ENCODE assay signal across 1 cellular context in the genomic region with DNA sequence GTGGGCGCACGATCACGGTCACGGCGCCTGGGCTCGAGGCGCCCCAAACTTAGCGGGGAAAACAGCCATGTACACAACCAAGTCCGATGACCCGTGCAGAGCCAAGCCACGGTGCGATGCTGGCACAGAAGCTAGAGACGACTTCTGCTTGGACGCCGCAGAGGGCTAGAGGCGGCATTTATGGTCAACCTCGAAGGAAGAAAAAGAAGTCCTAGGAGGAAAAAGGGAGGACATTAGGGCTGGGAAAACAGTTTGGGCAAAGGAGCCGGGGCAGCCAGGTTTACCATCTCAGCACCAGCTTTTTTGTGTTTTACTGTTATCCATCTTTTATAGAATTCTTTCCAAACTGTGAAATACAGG.
TF ChIP-seq lines count a peak whose summit lies in the region.

No MANE protein-coding gene starts in this region.

TF ChIP-seq in HepG2, 621 proteins besides CTCF, POLR2A, EP300 and RAD21 (continued from another document and continues in another):
- TF ChIP-seq ZNF557 (CRISPR knock-in tag; IDR thresholded peaks at IDR 0.05): no peak
- no peak for TF ChIP-seq GMEB1 (CRISPR knock-in tag; IDR thresholded peaks at IDR 0.05; ENCODE audit: borderline replicate concordance)
- TF ChIP-seq ZNF446 (CRISPR knock-in tag; IDR thresholded peaks at IDR 0.05): no peak
- TF ChIP-seq ZNF660 (CRISPR knock-in tag; IDR thresholded peaks at IDR 0.05; ENCODE audit: borderline replicate concordance, low read depth): no peak
- TF ChIP-seq SUZ12 (IDR thresholded peaks at IDR 0.05; ENCODE audit: low read depth, low read length): no peak
- TF ChIP-seq, protein P1, sequence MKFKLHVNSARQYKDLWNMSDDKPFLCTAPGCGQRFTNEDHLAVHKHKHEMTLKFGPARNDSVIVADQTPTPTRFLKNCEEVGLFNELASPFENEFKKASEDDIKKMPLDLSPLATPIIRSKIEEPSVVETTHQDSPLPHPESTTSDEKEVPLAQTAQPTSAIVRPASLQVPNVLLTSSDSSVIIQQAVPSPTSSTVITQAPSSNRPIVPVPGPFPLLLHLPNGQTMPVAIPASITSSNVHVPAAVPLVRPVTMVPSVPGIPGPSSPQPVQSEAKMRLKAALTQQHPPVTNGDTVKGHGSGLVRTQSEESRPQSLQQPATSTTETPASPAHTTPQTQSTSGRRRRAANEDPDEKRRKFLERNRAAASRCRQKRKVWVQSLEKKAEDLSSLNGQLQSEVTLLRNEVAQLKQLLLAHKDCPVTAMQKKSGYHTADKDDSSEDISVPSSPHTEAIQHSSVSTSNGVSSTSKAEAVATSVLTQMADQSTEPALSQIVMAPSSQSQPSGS (CRISPR knock-in tag; IDR thresholded peaks at IDR 0.05): 0 out of 2 replicates have a peak, but pooled peaks have one; percentile 8
- no peak for TF ChIP-seq BATF2 (CRISPR knock-in tag; IDR thresholded peaks at IDR 0.05)
- TF ChIP-seq IRF2 (CRISPR knock-in tag; IDR thresholded peaks at IDR 0.05): no peak
- TF ChIP-seq TCF12 (IDR thresholded peaks at IDR 0.05): no peak
- TF ChIP-seq TCF12 (CRISPR knock-in tag; IDR thresholded peaks at IDR 0.05): no peak
- no peak; the same call in 1 of the 2 replicates for TF ChIP-seq ZSCAN9 (CRISPR knock-in tag; IDR thresholded peaks at IDR 0.05; ENCODE audit: borderline replicate concordance)
- TF ChIP-seq ZNF160 (CRISPR knock-in tag; IDR thresholded peaks at IDR 0.05): no peak
- no peak for TF ChIP-seq ZNF143 (CRISPR knock-in tag; IDR thresholded peaks at IDR 0.05)
- TF ChIP-seq ZNF260 (CRISPR knock-in tag; IDR thresholded peaks at IDR 0.05; ENCODE audit: borderline replicate concordance, low read depth): 0 out of 2 replicates have a peak, but pooled peaks have one; percentile 62
- TF ChIP-seq THYN1 (CRISPR knock-in tag; IDR thresholded peaks at IDR 0.05; ENCODE audit: borderline replicate concordance, low read depth): no peak
- no peak; the same call in 1 of the 2 replicates for TF ChIP-seq ZSCAN5A (CRISPR knock-in tag; IDR thresholded peaks at IDR 0.05; ENCODE audit: borderline replicate concordance)
- no peak for TF ChIP-seq NPAS2 (CRISPR knock-in tag; IDR thresholded peaks at IDR 0.05; ENCODE audit: borderline replicate concordance)
- TF ChIP-seq ZNF44 (CRISPR knock-in tag; IDR thresholded peaks at IDR 0.05): 0 out of 2 replicates have a peak, but pooled peaks have one; percentile 23
- 0 out of 2 replicates have a peak, but pooled peaks have one; percentile 26 for TF ChIP-seq MTF2 (CRISPR knock-in tag; IDR thresholded peaks at IDR 0.05; ENCODE audit: borderline replicate concordance)
- TF ChIP-seq CEBPB (IDR thresholded peaks at IDR 0.05; ENCODE audit: borderline replicate concordance, low read depth, low read length): no peak
- no peak for TF ChIP-seq ZNF619 (CRISPR knock-in tag; IDR thresholded peaks at IDR 0.05)
- no peak for TF ChIP-seq KLF6 (CRISPR knock-in tag; IDR thresholded peaks at IDR 0.05)
- TF ChIP-seq, protein P2, sequence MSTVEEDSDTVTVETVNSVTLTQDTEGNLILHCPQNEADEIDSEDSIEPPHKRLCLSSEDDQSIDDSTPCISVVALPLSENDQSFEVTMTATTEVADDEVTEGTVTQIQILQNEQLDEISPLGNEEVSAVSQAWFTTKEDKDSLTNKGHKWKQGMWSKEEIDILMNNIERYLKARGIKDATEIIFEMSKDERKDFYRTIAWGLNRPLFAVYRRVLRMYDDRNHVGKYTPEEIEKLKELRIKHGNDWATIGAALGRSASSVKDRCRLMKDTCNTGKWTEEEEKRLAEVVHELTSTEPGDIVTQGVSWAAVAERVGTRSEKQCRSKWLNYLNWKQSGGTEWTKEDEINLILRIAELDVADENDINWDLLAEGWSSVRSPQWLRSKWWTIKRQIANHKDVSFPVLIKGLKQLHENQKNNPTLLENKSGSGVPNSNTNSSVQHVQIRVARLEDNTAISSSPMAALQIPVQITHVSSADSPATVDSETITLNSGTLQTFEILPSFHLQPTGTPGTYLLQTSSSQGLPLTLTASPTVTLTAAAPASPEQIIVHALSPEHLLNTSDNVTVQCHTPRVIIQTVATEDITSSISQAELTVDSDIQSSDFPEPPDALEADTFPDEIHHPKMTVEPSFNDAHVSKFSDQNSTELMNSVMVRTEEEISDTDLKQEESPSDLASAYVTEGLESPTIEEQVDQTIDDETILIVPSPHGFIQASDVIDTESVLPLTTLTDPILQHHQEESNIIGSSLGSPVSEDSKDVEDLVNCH (CRISPR knock-in tag; IDR thresholded peaks at IDR 0.05): no peak
- no peak for TF ChIP-seq ZEB1 (IDR thresholded peaks at IDR 0.05; ENCODE audit: insufficient replicate concordance, low read depth)
- TF ChIP-seq HOXA3 (CRISPR knock-in tag; IDR thresholded peaks at IDR 0.05): no peak
- no peak for TF ChIP-seq PREB (CRISPR knock-in tag; IDR thresholded peaks at IDR 0.05)
- no peak for TF ChIP-seq CREB1 (IDR thresholded peaks at IDR 0.05)
- TF ChIP-seq CREB1 (CRISPR knock-in tag; IDR thresholded peaks at IDR 0.05): no peak
- TF ChIP-seq ATF7-NPFF (CRISPR knock-in tag; IDR thresholded peaks at IDR 0.05; ENCODE audit: low read depth): no peak
- TF ChIP-seq PHB2 (IDR thresholded peaks at IDR 0.05; ENCODE audit: partially characterized antibody): no peak
- TF ChIP-seq HNRNPK (IDR thresholded peaks at IDR 0.05; ENCODE audit: low read depth, low read length, poor library complexity, severe bottlenecking): no peak
- no peak for TF ChIP-seq U2AF2 (IDR thresholded peaks at IDR 0.05; ENCODE audit: low read depth, low read length)
- no peak for TF ChIP-seq PCBP1 (IDR thresholded peaks at IDR 0.05; ENCODE audit: borderline replicate concordance, low read depth, low read length)
- TF ChIP-seq SATB2 (CRISPR knock-in tag; IDR thresholded peaks at IDR 0.05): no peak
- no peak for TF ChIP-seq THAP11 (CRISPR knock-in tag; IDR thresholded peaks at IDR 0.05)
- no peak for TF ChIP-seq SYNCRIP (IDR thresholded peaks at IDR 0.05; ENCODE audit: insufficient read depth, low read depth, low read length)
- no peak for TF ChIP-seq ZBTB10 (CRISPR knock-in tag; IDR thresholded peaks at IDR 0.05; ENCODE audit: borderline replicate concordance)
- peak; percentile 8; the same call in 1 of the 2 replicates for TF ChIP-seq SP4 (CRISPR knock-in tag; IDR thresholded peaks at IDR 0.05)
- peak; percentile 10; the same call in 1 of the 2 replicates for TF ChIP-seq ZNF230 (CRISPR knock-in tag; IDR thresholded peaks at IDR 0.05)
- TF ChIP-seq ZMYM4 (CRISPR knock-in tag; IDR thresholded peaks at IDR 0.05): no peak
- TF ChIP-seq ZNF772 (CRISPR knock-in tag; IDR thresholded peaks at IDR 0.05): peak; percentile 58; the same call in 1 of the 2 replicates
- 0 out of 2 replicates have a peak, but pooled peaks have one; percentile 37 for TF ChIP-seq ZNF713 (CRISPR knock-in tag; IDR thresholded peaks at IDR 0.05)
- TF ChIP-seq, protein P3, sequence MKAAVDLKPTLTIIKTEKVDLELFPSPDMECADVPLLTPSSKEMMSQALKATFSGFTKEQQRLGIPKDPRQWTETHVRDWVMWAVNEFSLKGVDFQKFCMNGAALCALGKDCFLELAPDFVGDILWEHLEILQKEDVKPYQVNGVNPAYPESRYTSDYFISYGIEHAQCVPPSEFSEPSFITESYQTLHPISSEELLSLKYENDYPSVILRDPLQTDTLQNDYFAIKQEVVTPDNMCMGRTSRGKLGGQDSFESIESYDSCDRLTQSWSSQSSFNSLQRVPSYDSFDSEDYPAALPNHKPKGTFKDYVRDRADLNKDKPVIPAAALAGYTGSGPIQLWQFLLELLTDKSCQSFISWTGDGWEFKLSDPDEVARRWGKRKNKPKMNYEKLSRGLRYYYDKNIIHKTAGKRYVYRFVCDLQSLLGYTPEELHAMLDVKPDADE (CRISPR knock-in tag; IDR thresholded peaks at IDR 0.05): no peak
- no peak for TF ChIP-seq CCAR2 (optimal IDR thresholded peaks at IDR 0.05; ENCODE audit: low read depth, low read length)
- TF ChIP-seq, protein P4, sequence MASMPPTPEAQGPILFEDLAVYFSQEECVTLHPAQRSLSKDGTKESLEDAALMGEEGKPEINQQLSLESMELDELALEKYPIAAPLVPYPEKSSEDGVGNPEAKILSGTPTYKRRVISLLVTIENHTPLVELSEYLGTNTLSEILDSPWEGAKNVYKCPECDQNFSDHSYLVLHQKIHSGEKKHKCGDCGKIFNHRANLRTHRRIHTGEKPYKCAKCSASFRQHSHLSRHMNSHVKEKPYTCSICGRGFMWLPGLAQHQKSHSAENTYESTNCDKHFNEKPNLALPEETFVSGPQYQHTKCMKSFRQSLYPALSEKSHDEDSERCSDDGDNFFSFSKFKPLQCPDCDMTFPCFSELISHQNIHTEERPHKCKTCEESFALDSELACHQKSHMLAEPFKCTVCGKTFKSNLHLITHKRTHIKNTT (CRISPR knock-in tag; IDR thresholded peaks at IDR 0.05): no peak
- TF ChIP-seq MEIS1 (CRISPR knock-in tag; IDR thresholded peaks at IDR 0.05; ENCODE audit: borderline replicate concordance): 0 out of 2 replicates have a peak, but pooled peaks have one; percentile 14
- peak; percentile 1; the same call in 1 of the 2 replicates for TF ChIP-seq NRL (CRISPR knock-in tag; IDR thresholded peaks at IDR 0.05; ENCODE audit: borderline replicate concordance)
- TF ChIP-seq TBX2 (CRISPR knock-in tag; IDR thresholded peaks at IDR 0.05; ENCODE audit: borderline replicate concordance): no peak
